Comparison of ENCODE assay signal across 33 cellular contexts in the genomic region with DNA sequence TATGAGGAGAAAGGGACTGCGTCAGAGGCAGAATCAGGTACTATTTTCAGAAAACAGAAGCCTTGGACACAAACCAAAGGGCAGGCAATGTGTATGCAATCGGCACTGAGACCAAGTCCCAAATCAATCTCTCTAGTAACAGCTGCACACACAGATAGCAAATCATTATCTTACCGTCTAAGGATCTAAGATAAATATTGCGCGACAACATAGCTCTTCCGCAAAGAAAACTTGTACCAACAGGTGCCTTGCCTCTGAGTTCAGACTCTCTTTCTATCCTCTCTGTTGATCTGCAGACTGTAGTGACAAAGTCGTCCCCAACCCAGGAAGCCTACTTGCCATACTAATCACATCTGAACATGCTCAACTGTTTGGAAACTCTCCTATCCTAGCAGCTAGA. TPM values are rescaled to one million over a fixed set of nuclear protein-coding genes. Genes with fewer than 3 reads are reported as not detected.
A peak's percentile ranks its signal among the peaks of the same experiment; 100 is the strongest.
DNase-seq lines count a peak whose midpoint lies in the region; ATAC-seq and TF ChIP-seq lines count a peak whose summit lies in the region.
"Had no signal": no experiment of that assay in that cellular context is flagged by ENCODE, and none has a peak within 500 bp of the region (broad histone marks: within the 10 kb centered on the region; RNA-seq: fewer than 3 reads in every experiment).

No MANE protein-coding gene starts in this region.

- H3K9me3 Mint-ChIP-seq in osteocyte (ENCODE audit: unreplicated experiment): no peaks in the 10 kb centered on the region
- H3K9me3 Mint-ChIP-seq: activated CD8-positive, alpha-beta T cell treated with anti-CD3 and anti-CD28 coated beads for 36 hours; activated naive CD4-positive, alpha-beta T cell treated with anti-CD3 and anti-CD28 coated beads for 36 hours; activated T-helper 1 cell treated with anti-CD3 and anti-CD28 coated beads, Interleukin-12 subunit alpha, Interleukin-12 subunit beta, Interleukin-2, Interleukin-4 antibody, amounts not matched to agents 30 ng/mL and 10 ng/mL and 1 ng/mL, durations not matched to agents 14 hours and 24 hours and 36 hours had no signal

- peak; percentile 83 for DNase-seq in NCI-H510A treated with DMSO at 0.1 percent for 48 hours (lab: John Stamatoyannopoulos, UW)
- DNase-seq in NCI-H510A (lab: John Stamatoyannopoulos, UW): no peak
- DNase-seq in mucosa of descending colon: no peak
- DNase-seq in NCI-H2081 (lab: John Stamatoyannopoulos, UW): no peak
- DNase-seq in stimulated activated CD4-positive, alpha-beta T cell treated with anti-CD3 and anti-CD28 coated beads, Interleukin-1b, Interleukin-23, amount 100 ng/mL, for 48 hours: no peak
- no peak for DNase-seq in NCI-H774 (lab: John Stamatoyannopoulos, UW)
- DNase-seq in osteocyte (ENCODE audit: extremely low spot score, unreplicated experiment): no peak
- DNase-seq: 8988T; activated CD4-positive, alpha-beta T cell treated with anti-CD3 and anti-CD28 coated beads for 36 hours; activated CD8-positive, alpha-beta memory T cell treated with anti-CD3 and anti-CD28 coated beads, Interleukin-2, amount 50 U/mL, for 48 hours; activated CD8-positive, alpha-beta T cell treated with anti-CD3 and anti-CD28 coated beads for 36 hours; activated naive CD4-positive, alpha-beta T cell treated with anti-CD3 and anti-CD28 coated beads for 36 hours; C1 segment of cervical spinal cord; DMS79; esophagus squamous epithelium; foreskin melanocyte; heart right ventricle; kidney glomerular epithelial cell; MV-4-11; NCI-H1436; NCI-H446 treated with DMSO at 0.1 percent for 48 hours; PC-9; posterior cingulate gyrus; right cardiac atrium; spleen; stimulated activated CD4-positive, alpha-beta T cell treated with anti-CD3 and anti-CD28 coated beads, Interleukin-2, amount 100 ng/mL, for 48 hours; T-helper 2 cell; trophoblast cell had no signal

- H3K9me3 ChIP-seq in endocrine pancreas (ENCODE audit: control insufficient read depth, low read length) (no peaks in the 10 kb centered on the region), mucosa of descending colon (no peaks in the 10 kb centered on the region)
- H3K9me3 ChIP-seq: Caco-2, esophagus squamous epithelium, heart right ventricle, spleen had no signal

- H3K36me3 ChIP-seq in endocrine pancreas (ENCODE audit: control insufficient read depth, insufficient read depth, low read length): no peaks in the 10 kb centered on the region
- H3K36me3 ChIP-seq in mucosa of descending colon (ENCODE audit: low read depth): no peaks in the 10 kb centered on the region
- H3K36me3 ChIP-seq: esophagus squamous epithelium, heart right ventricle, spleen had no signal

- H3K4me1 ChIP-seq in endocrine pancreas (ENCODE audit: control insufficient read depth, insufficient read depth, low read length) (no peaks in the 10 kb centered on the region), mucosa of descending colon (ENCODE audit: low read depth) (peaks cover 4% of the 10 kb centered on the region)
- H3K4me1 ChIP-seq: esophagus squamous epithelium, heart right ventricle, spleen had no signal

- H3K27me3 ChIP-seq in endocrine pancreas (ENCODE audit: control insufficient read depth, insufficient read depth, low read length): no peaks in the 10 kb centered on the region
- H3K27me3 ChIP-seq: esophagus squamous epithelium, spleen had no signal

- ATAC-seq in mucosa of descending colon: peak; percentile 86
- ATAC-seq: activated CD4-positive, alpha-beta T cell treated with anti-CD3 and anti-CD28 coated beads for 36 hours; activated CD8-positive, alpha-beta T cell treated with anti-CD3 and anti-CD28 coated beads for 36 hours; heart right ventricle; right cardiac atrium; Right ventricle myocardium inferior had no signal

- no peaks in the 10 kb centered on the region for H3K4me1 Mint-ChIP-seq in osteocyte (ENCODE audit: unreplicated experiment)

- no peak overlapping the region for H3K27ac Mint-ChIP-seq in osteocyte (ENCODE audit: unreplicated experiment)
- H3K27ac Mint-ChIP-seq: activated CD4-positive, alpha-beta T cell treated with anti-CD3 and anti-CD28 coated beads for 36 hours; activated CD8-positive, alpha-beta T cell treated with anti-CD3 and anti-CD28 coated beads for 36 hours; activated naive CD4-positive, alpha-beta T cell treated with anti-CD3 and anti-CD28 coated beads for 36 hours; activated T-helper 1 cell treated with anti-CD3 and anti-CD28 coated beads, Interleukin-12 subunit alpha, Interleukin-12 subunit beta, Interleukin-2, Interleukin-4 antibody, amounts not matched to agents 30 ng/mL and 10 ng/mL and 1 ng/mL, durations not matched to agents 14 hours and 24 hours and 36 hours had no signal

- H3K4me3 Mint-ChIP-seq in osteocyte (ENCODE audit: unreplicated experiment): no peak overlapping the region
- H3K4me3 Mint-ChIP-seq: activated CD4-positive, alpha-beta T cell treated with anti-CD3 and anti-CD28 coated beads for 36 hours; activated CD8-positive, alpha-beta T cell treated with anti-CD3 and anti-CD28 coated beads for 36 hours; activated naive CD4-positive, alpha-beta T cell treated with anti-CD3 and anti-CD28 coated beads for 36 hours; activated T-helper 1 cell treated with anti-CD3 and anti-CD28 coated beads, Interleukin-12 subunit alpha, Interleukin-12 subunit beta, Interleukin-2, Interleukin-4 antibody, amounts not matched to agents 30 ng/mL and 10 ng/mL and 1 ng/mL, durations not matched to agents 14 hours and 24 hours and 36 hours; neural crest cell had no signal

- peaks cover 8% of the 10 kb centered on the region for H3K27me3 Mint-ChIP-seq in osteocyte (ENCODE audit: unreplicated experiment)
- H3K27me3 Mint-ChIP-seq: activated CD8-positive, alpha-beta T cell treated with anti-CD3 and anti-CD28 coated beads for 36 hours had no signal

- TF ChIP-seq CTCF in mucosa of descending colon (IDR thresholded peaks at IDR 0.05): no peak
- no peak for TF ChIP-seq CTCF in osteocyte (IDR thresholded peaks at IDR 0.05)

- H3K36me3 Mint-ChIP-seq in osteocyte (ENCODE audit: unreplicated experiment): no peaks in the 10 kb centered on the region

- intact Hi-C loops in mucosa of descending colon (cut with DNase I, micrococcal nuclease): no loop called here

- no peak overlapping the region for H3K9ac ChIP-seq in endocrine pancreas (ENCODE audit: control insufficient read depth, insufficient read depth, low read length)

- peak overlapping the region; percentile 40 for H3K4me3 ChIP-seq in endocrine pancreas (ENCODE audit: control insufficient read depth, insufficient read depth, low read length)
- no peak overlapping the region for H3K4me3 ChIP-seq in mucosa of descending colon
- H3K4me3 ChIP-seq: esophagus squamous epithelium, heart right ventricle, PC-9, spleen had no signal

RNA-seq across cellular contexts. Expression of a gene that starts 22.6 kb away (rescaled TPM):
- total RNA-seq in mucosa of descending colon (10 to 100 TPM in 2 of 3 donors, 1 to 10 TPM in 1; 6.8 to 35.9 (median 21.0) TPM), osteocyte (0.81 and 0.99 TPM in 2 replicates)
